In the genomic region with DNA sequence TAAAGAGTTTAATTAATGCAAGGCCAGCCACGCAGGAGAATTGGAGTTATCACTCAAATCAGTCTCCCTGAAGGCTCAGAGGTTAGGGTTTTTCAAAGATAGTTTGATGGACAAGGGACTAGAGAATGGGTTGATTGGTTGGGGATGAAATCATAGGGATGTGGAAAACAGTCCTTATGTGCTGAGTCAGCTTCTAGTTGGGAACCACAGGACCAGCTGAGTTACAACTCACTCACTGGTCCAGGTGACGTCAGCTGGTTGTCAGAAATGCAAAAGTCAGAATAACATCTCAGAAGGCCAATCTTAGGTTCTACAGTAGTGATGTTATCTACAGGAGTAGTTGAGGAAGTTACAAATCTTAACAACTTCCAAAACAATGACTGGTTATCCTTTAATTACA, we compare ENCODE assay signal across 23 cellular contexts.
"Had no signal": no experiment of that assay in that cellular context is flagged by ENCODE, and none has a peak within 500 bp of the region (broad histone marks: within the 10 kb centered on the region; RNA-seq: fewer than 3 reads in every experiment).

No MANE protein-coding gene starts in this region.

- H3K27ac ChIP-seq: coronary artery, epithelial cell of prostate, left ventricle myocardium inferior, spleen, testis, WERI-Rb-1 had no signal

- DNase-seq: activated CD4-positive, alpha-beta T cell treated with anti-CD3 and anti-CD28 coated beads, Interleukin-2, amount 10 ng/mL, durations not matched to agents 7 days and 5 days; activated CD4-positive, CD25-positive, alpha-beta regulatory T cell treated with anti-CD3 and anti-CD28 coated beads, Interleukin-2, amount 50 U/mL, for 72 hours; activated CD8-positive, alpha-beta memory T cell treated with anti-CD3 and anti-CD28 coated beads, Interleukin-2, amount 10 ng/mL, durations not matched to agents 7 days and 5 days; activated CD8-positive, alpha-beta T cell treated with anti-CD3 and anti-CD28 coated beads for 36 hours; activated effector memory CD4-positive, alpha-beta T cell treated with anti-CD3 and anti-CD28 coated beads, Interleukin-2, amount 50 U/mL, for 16 hours; activated naive CD4-positive, alpha-beta T cell treated with anti-CD3 and anti-CD28 coated beads, Interleukin-2, amount 10 ng/mL, durations not matched to agents 7 days and 5 days; activated T-cell treated with anti-CD3 and anti-CD28 coated beads for 4 hours; aorta; cerebellar nuclear complex; endodermal cell; foreskin fibroblast; kidney glomerular epithelial cell; left ventricle myocardium inferior; naive thymus-derived CD4-positive, alpha-beta T cell; posterior cingulate gyrus; spleen; stimulated activated CD4-positive, alpha-beta T cell treated with anti-CD3 and anti-CD28 coated beads, Interleukin-4, amount 100 ng/mL, for 1 hour; stimulated activated naive CD4-positive, alpha-beta T cell; T-cell; testis; WERI-Rb-1 had no signal

- H3K27me3 ChIP-seq: spleen, testis had no signal

- H3K4me3 ChIP-seq: coronary artery, left ventricle myocardium inferior, spleen, testis had no signal

- ATAC-seq: activated CD8-positive, alpha-beta memory T cell treated with anti-CD3 and anti-CD28 coated beads, Interleukin-2, amount 10 ng/mL, durations not matched to agents 7 days and 5 days; activated CD8-positive, alpha-beta T cell treated with anti-CD3 and anti-CD28 coated beads for 36 hours; naive thymus-derived CD4-positive, alpha-beta T cell; T-cell had no signal

- H3K4me1 ChIP-seq: spleen, testis had no signal

- H3K9me3 ChIP-seq: left ventricle myocardium inferior, spleen, testis had no signal
